24 cellular contexts compared by ENCODE assay signal in the genomic region with DNA sequence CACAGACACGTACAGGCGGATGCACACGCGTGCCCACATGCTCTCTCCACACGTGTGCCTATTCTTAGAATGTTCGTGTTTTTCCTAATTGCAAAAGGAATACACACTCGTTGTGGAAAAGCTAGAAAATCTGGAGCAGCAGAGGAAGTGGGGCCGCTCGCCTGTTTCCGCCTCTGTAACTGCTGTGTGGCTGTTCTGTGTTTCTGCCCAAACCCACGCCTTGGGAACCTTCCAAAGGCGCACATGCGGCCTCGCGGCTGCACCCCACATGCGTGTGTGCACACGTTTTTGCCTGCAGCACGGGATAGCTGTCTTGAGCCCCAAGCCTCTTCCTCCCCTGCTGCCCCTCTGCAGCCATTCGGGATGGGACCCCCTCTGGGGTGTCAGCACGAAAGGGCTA. TPM values are rescaled to one million over a fixed set of nuclear protein-coding genes. Genes with fewer than 3 reads are reported as not detected.
DNase-seq lines count a peak whose midpoint lies in the region; ATAC-seq, FAIRE-seq and TF ChIP-seq lines count a peak whose summit lies in the region.
"Had no signal": no experiment of that assay in that cellular context is flagged by ENCODE, and none has a peak within 500 bp of the region (broad histone marks: within the 10 kb centered on the region; RNA-seq: fewer than 3 reads in every experiment).

No MANE protein-coding gene starts in this region.

- H3K9me3 ChIP-seq in NT2/D1 (ENCODE audit: insufficient read depth, low read length) = no peaks in the 10 kb centered on the region
- H3K9me3 ChIP-seq in HepG2 (ENCODE audit: low read length) = no peaks in the 10 kb centered on the region
- no peaks in the 10 kb centered on the region for H3K9me3 ChIP-seq in PC-9 (ENCODE audit: insufficient read depth, low read depth)
- H3K9me3 ChIP-seq: SK-N-SH had no signal

- TF ChIP-seq CTCF in Calu3 (IDR thresholded peaks at IDR 0.05; ENCODE audit: unreplicated experiment) = peak; percentile 14
- TF ChIP-seq CTCF in HepG2 (CRISPR knock-in tag; IDR thresholded peaks at IDR 0.05) = no peak
- TF ChIP-seq CTCF in PC-9 (conservative IDR thresholded peaks at IDR 0.05) = no peak

- H3K79me2 ChIP-seq in HepG2 (ENCODE audit: insufficient read depth, low read length) (no peaks in the 10 kb centered on the region), PC-9 (ENCODE audit: low read depth) (no peaks in the 10 kb centered on the region)

- H3K4me3 Mint-ChIP-seq in Calu3 (ENCODE audit: low read depth, unreplicated experiment) = no peak overlapping the region
- H3K4me3 Mint-ChIP-seq in activated T-helper 1 cell treated with anti-CD3 and anti-CD28 coated beads, Interleukin-12 subunit alpha, Interleukin-12 subunit beta, Interleukin-2, Interleukin-4 antibody, amounts not matched to agents 30 ng/mL and 10 ng/mL and 1 ng/mL, durations not matched to agents 14 hours and 24 hours and 36 hours = no peak overlapping the region
- H3K4me3 Mint-ChIP-seq: CD8-positive, alpha-beta T cell; T-cell had no signal

- H3K4me1 ChIP-seq in NT2/D1 (ENCODE audit: insufficient read depth, insufficient read length) (peaks cover 7% of the 10 kb centered on the region), HepG2 (ENCODE audit: insufficient read depth, low read length) (peaks cover 10% of the 10 kb centered on the region), PC-9 (replicated peaks; ENCODE audit: insufficient read depth) (no peaks in the 10 kb centered on the region)

- ATAC-seq in HepG2 (no peak), GM21576 (IDR thresholded peaks at IDR 0.05; ENCODE audit: unreplicated experiment) (no peak)
- ATAC-seq: CD8-positive, alpha-beta T cell; Panc1; T-cell had no signal

- H4K20me1 ChIP-seq in HepG2 (ENCODE audit: insufficient read depth, low read length) (peaks cover 69% of the 10 kb centered on the region; the same call in 1 of the 2 replicates), PC-9 (ENCODE audit: insufficient read depth) (peaks cover 7% of the 10 kb centered on the region)

- POLR2A ChIA-PET in HepG2 (lab: Yijun Ruan, JAX) = no interaction called here
- POLR2A ChIA-PET in PC-9 (lab: Charles Lee; ENCODE audit: unreplicated experiment) = no interaction called here

- DNase-seq in Calu3 (no peak), NT2/D1 (ENCODE audit: low read depth, low spot score) (no peak), HepG2 (ENCODE audit: low spot score) (no peak), PC-9 (no peak), G401 (ENCODE audit: low spot score) (no peak)
- DNase-seq in activated T-helper 1 cell treated with anti-CD3 and anti-CD28 coated beads, Interleukin-12 subunit alpha, Interleukin-12 subunit beta, Interleukin-2, Interleukin-4 antibody, amounts not matched to agents 30 ng/mL and 10 ng/mL and 1 ng/mL, durations not matched to agents 14 hours and 24 hours and 36 hours (ENCODE audit: low spot score) = no peak
- DNase-seq: CD8-positive, alpha-beta T cell; DMS53; GF-D8; NCI-H1105; NCI-H146; NCI-H2029; NCI-H226; NCI-H510A treated with DMSO at 0.1 percent for 48 hours; NCI-H748 treated with DMSO at 0.1 percent for 48 hours; SIG-M5; SK-N-SH; T-cell had no signal

- H3F3A ChIP-seq in PC-9 (ENCODE audit: insufficient read depth, low read depth) = no peaks in the 10 kb centered on the region

- 97% methylated on average over 19 of the region's 20 CpGs for WGBS in HepG2 (ENCODE audit: low lambda C conversion rate)

- H3K36me3 Mint-ChIP-seq in Calu3 (ENCODE audit: insufficient read depth, unreplicated experiment) = peaks cover 16% of the 10 kb centered on the region
- no peaks in the 10 kb centered on the region for H3K36me3 Mint-ChIP-seq in activated T-helper 1 cell treated with anti-CD3 and anti-CD28 coated beads, Interleukin-12 subunit alpha, Interleukin-12 subunit beta, Interleukin-2, Interleukin-4 antibody, amounts not matched to agents 30 ng/mL and 10 ng/mL and 1 ng/mL, durations not matched to agents 14 hours and 24 hours and 36 hours (ENCODE audit: low read depth)
- H3K36me3 Mint-ChIP-seq: T-cell had no signal

- no peaks in the 10 kb centered on the region for H3K27me3 Mint-ChIP-seq in Calu3 (ENCODE audit: unreplicated experiment)
- H3K27me3 Mint-ChIP-seq in activated T-helper 1 cell treated with anti-CD3 and anti-CD28 coated beads, Interleukin-12 subunit alpha, Interleukin-12 subunit beta, Interleukin-2, Interleukin-4 antibody, amounts not matched to agents 30 ng/mL and 10 ng/mL and 1 ng/mL, durations not matched to agents 14 hours and 24 hours and 36 hours (ENCODE audit: insufficient read depth) = no peaks in the 10 kb centered on the region
- H3K27me3 Mint-ChIP-seq: T-cell had no signal

- peak in 1 of 2 experiments; percentile 12; a peak in 1 of 4 replicates for TF ChIP-seq POLR2A in HepG2 (IDR thresholded peaks at IDR 0.05; ENCODE audit: insufficient read depth in 1 of 2, low read depth in 2 of 2, low read length in 2 of 2)

- CTCF ChIA-PET in Calu3 (lab: Charles Lee) (interaction anchor here (0.9 kb wide), 1 partner anchor 37 kb away, joined by 3 read pairs; no protein-coding TSS in a partner anchor), HepG2 (lab: Yijun Ruan, JAX; ENCODE audit: low intra/inter-chr PET ratio, low total read pairs) (no interaction called here), PC-9 (lab: Charles Lee) (no interaction called here)

- no peak for TF ChIP-seq RAD21 in HepG2 (CRISPR knock-in tag; IDR thresholded peaks at IDR 0.05)

- intact Hi-C loops in Calu3 (cut with micrococcal nuclease; ENCODE audit: unreplicated experiment) = no loop called here
- intact Hi-C loops in HepG2 (cut with micrococcal nuclease; ENCODE audit: unreplicated experiment) = no loop called here
- intact Hi-C loops in activated T-helper 1 cell treated with anti-CD3 and anti-CD28 coated beads, Interleukin-12 subunit alpha, Interleukin-12 subunit beta, Interleukin-2, Interleukin-4 antibody, amounts not matched to agents 30 ng/mL and 10 ng/mL and 1 ng/mL, durations not matched to agents 14 hours and 24 hours and 36 hours (cut with micrococcal nuclease) = no loop called here
- intact Hi-C loops in PC-9 (cut with micrococcal nuclease; ENCODE audit: unreplicated experiment) = no loop called here

- H3K36me3 ChIP-seq in NT2/D1 (ENCODE audit: insufficient read depth, insufficient read length, low read length) (no peaks in the 10 kb centered on the region), HepG2 (replicated peaks in 1 of 2; ENCODE audit: control insufficient read depth in 1 of 2, insufficient read depth in 2 of 2, low read length in 2 of 2) (peaks cover 61 to 67% of the 10 kb centered on the region in 2 experiments), PC-9 (ENCODE audit: low read depth) (no peaks in the 10 kb centered on the region)

- H3K27me3 ChIP-seq in NT2/D1 (ENCODE audit: insufficient read depth, insufficient read length) = no peaks in the 10 kb centered on the region
- no peaks in the 10 kb centered on the region for H3K27me3 ChIP-seq in HepG2 (ENCODE audit: control insufficient read depth in 1 of 2, insufficient read depth in 2 of 2, low read length in 2 of 2)
- H3K27me3 ChIP-seq in PC-9 (ENCODE audit: insufficient read depth, low read depth) = peaks cover 95% of the 10 kb centered on the region

- H2AFZ ChIP-seq in HepG2 (ENCODE audit: low read length) (no peak overlapping the region), PC-9 (no peak overlapping the region)

- TF ChIP-seq EP300 in HepG2 (IDR thresholded peaks at IDR 0.05; ENCODE audit: low read depth in 2 of 2, low read length in 2 of 2) (no peak), HepG2 (CRISPR knock-in tag; IDR thresholded peaks at IDR 0.05; ENCODE audit: borderline replicate concordance) (0 out of 2 replicates have a peak, but pooled peaks have one; percentile 22)

- no peak overlapping the region for H3K4me2 ChIP-seq in HepG2 (ENCODE audit: low read depth, low read length)
- no peak overlapping the region for H3K4me2 ChIP-seq in PC-9
- H3K4me2 ChIP-seq: KMS-11, SK-N-SH had no signal

- H3K27ac Mint-ChIP-seq in Calu3 (ENCODE audit: unreplicated experiment) = no peak overlapping the region
- H3K27ac Mint-ChIP-seq in activated T-helper 1 cell treated with anti-CD3 and anti-CD28 coated beads, Interleukin-12 subunit alpha, Interleukin-12 subunit beta, Interleukin-2, Interleukin-4 antibody, amounts not matched to agents 30 ng/mL and 10 ng/mL and 1 ng/mL, durations not matched to agents 14 hours and 24 hours and 36 hours = no peak overlapping the region
- H3K27ac Mint-ChIP-seq: CD8-positive, alpha-beta T cell; T-cell had no signal

- no peak overlapping the region for H3K27ac ChIP-seq in HepG2 (ENCODE audit: extremely low read length, insufficient read depth, low read length)
- H3K27ac ChIP-seq in PC-9 = no peak overlapping the region
- H3K27ac ChIP-seq: KMS-11 had no signal

- H3K4me1 Mint-ChIP-seq in Calu3 (ENCODE audit: low read depth, unreplicated experiment) = no peaks in the 10 kb centered on the region
- no peaks in the 10 kb centered on the region for H3K4me1 Mint-ChIP-seq in activated T-helper 1 cell treated with anti-CD3 and anti-CD28 coated beads, Interleukin-12 subunit alpha, Interleukin-12 subunit beta, Interleukin-2, Interleukin-4 antibody, amounts not matched to agents 30 ng/mL and 10 ng/mL and 1 ng/mL, durations not matched to agents 14 hours and 24 hours and 36 hours (ENCODE audit: low read depth)

- H3K4me3 ChIP-seq in NT2/D1 (ENCODE audit: insufficient read length, low read depth) (no peak overlapping the region), HepG2 (replicated peaks in 1 of 3; ENCODE audit: insufficient read depth in 1 of 3, low read depth in 2 of 3, low read length in 3 of 3) (no peak overlapping the region), PC-9 (no peak overlapping the region)

- BruUV-seq in Calu3 (replicated peaks; lab: Mats Ljungman, UMichigan) = no TSS peak
- BruUV-seq in HepG2 (replicated peaks; lab: Mats Ljungman, UMichigan) = no TSS peak
- BruUV-seq in PC-9 (replicated peaks; lab: Mats Ljungman, UMichigan) = no TSS peak

- no peak for FAIRE-seq in HepG2 (lab: Jason Lieb, UNC)
- FAIRE-seq: H54 had no signal

- H3K9me3 Mint-ChIP-seq in Calu3 (ENCODE audit: low read depth, unreplicated experiment) = no peaks in the 10 kb centered on the region
- H3K9me3 Mint-ChIP-seq in activated T-helper 1 cell treated with anti-CD3 and anti-CD28 coated beads, Interleukin-12 subunit alpha, Interleukin-12 subunit beta, Interleukin-2, Interleukin-4 antibody, amounts not matched to agents 30 ng/mL and 10 ng/mL and 1 ng/mL, durations not matched to agents 14 hours and 24 hours and 36 hours = no peaks in the 10 kb centered on the region
- H3K9me3 Mint-ChIP-seq: CD8-positive, alpha-beta T cell; T-cell had no signal

- H3K9ac ChIP-seq in NT2/D1 (ENCODE audit: insufficient read length, low read depth) (peak overlapping the region; percentile 47), HepG2 (ENCODE audit: insufficient read depth, low read depth, low read length) (no peak overlapping the region)
- H3K9ac ChIP-seq: KMS-11, SK-N-SH had no signal

- in situ Hi-C loops in HepG2 (cut with HindIII; ENCODE audit: extremely low pct_ligation_motif_present, low pct_unique_long_range_greater_than_20kb) = no loop called here
- in situ Hi-C loops in G401 (cut with HindIII; ENCODE audit: low sequenced_read_pairs) = no loop called here

- H3K9me2 ChIP-seq in PC-9 (ENCODE audit: insufficient read depth) = no peaks in the 10 kb centered on the region
- H3K9me2 ChIP-seq: SK-N-SH had no signal

RNA-seq across cellular contexts. Expression of a gene that starts 12.2 kb away (rescaled TPM):
- total RNA-seq in Calu3 (2022) (12.0 and 18.8 TPM in 2 replicates), HepG2 (2016; rRNA removed; fragmentation: Illumina TruSeq; extraction: Trizol) (33.6 and 110 TPM in 2 replicates), PC-9 (2021) (0.20 and 0.22 TPM in 2 replicates)
- 27.1 and 27.6 TPM in 2 replicates for total RNA-seq in HepG2 (2016; cell fraction: cytosol; rRNA removed; fragmentation: Illumina TruSeq; extraction: Trizol; ENCODE audit: low read depth)
- 25.3 and 116 TPM in 2 replicates for total RNA-seq in HepG2 (2016; cell fraction: insoluble cytoplasmic fraction; rRNA removed; fragmentation: Illumina TruSeq; extraction: Trizol)
- 36.6 and 38.0 TPM in 2 replicates for total RNA-seq in HepG2 (2016; cell fraction: membrane; rRNA removed; fragmentation: Illumina TruSeq; extraction: Trizol)
- 145 and 168 TPM in 2 replicates for total RNA-seq in HepG2 (2016; cell fraction: nucleus; rRNA removed; fragmentation: Illumina TruSeq; extraction: Trizol)
- polyA plus RNA-seq in HepG2 (2011; rRNA removed) = 191 and 280 TPM in 2 replicates
- 57.2 and 94.5 TPM in 2 replicates for polyA plus RNA-seq in HepG2 (2011; cell fraction: cytosol; rRNA removed)
- polyA plus RNA-seq in HepG2 (2011; cell fraction: nucleus; rRNA removed) = 3,698 and 4,960 TPM in 2 replicates
- polyA plus RNA-seq in HepG2 (2012) = 173 and 220 TPM in 2 replicates
- 16.5 and 18.1 TPM in 2 replicates for polyA plus RNA-seq in HepG2 (2016; cell fraction: cytosol; fragmentation: Illumina TruSeq; extraction: Trizol; ENCODE audit: low read depth)
- 36.5 and 42.6 TPM in 2 replicates for polyA plus RNA-seq in HepG2 (2016; cell fraction: insoluble cytoplasmic fraction; fragmentation: Illumina TruSeq; extraction: Trizol; ENCODE audit: low read depth)
- polyA plus RNA-seq in HepG2 (2016; cell fraction: membrane; fragmentation: Illumina TruSeq; extraction: Trizol; ENCODE audit: low read depth) = 30.7 and 32.6 TPM in 2 replicates
- 553 and 603 TPM in 2 replicates for polyA plus RNA-seq in HepG2 (2016; cell fraction: nucleus; fragmentation: Illumina TruSeq; extraction: Trizol; ENCODE audit: insufficient read depth, low read depth)
- polyA minus RNA-seq in HepG2 (2011; rRNA and poly(A)+ RNA removed; ENCODE audit: low replicate concordance) = 0.07 and 195 TPM in 2 replicates
- polyA minus RNA-seq in HepG2 (2011; cell fraction: cytosol; rRNA and poly(A)+ RNA removed) = 33.4 and 43.3 TPM in 2 replicates
- 176 and 196 TPM in 2 replicates for polyA minus RNA-seq in HepG2 (2011; cell fraction: nucleus; rRNA and poly(A)+ RNA removed)
- 7.6 and 8.6 TPM in 2 replicates for total RNA-seq in activated T-helper 1 cell treated with anti-CD3 and anti-CD28 coated beads, Interleukin-12 subunit alpha, Interleukin-12 subunit beta, Interleukin-2, Interleukin-4 antibody, amounts not matched to agents 30 ng/mL and 10 ng/mL and 1 ng/mL, durations not matched to agents 14 hours and 24 hours and 36 hours
- total RNA-seq in G401 (2014; rRNA removed; shearing (Covaris generic)) = 1.2 TPM in 1 of 2 replicates, not detected in the other
- polyA plus RNA-seq: SK-N-SH had no signal

RNA-seq across cellular contexts. Expression of a gene that starts 26.8 kb away (rescaled TPM):
- 64.3 and 64.6 TPM in 2 replicates for total RNA-seq in Calu3 (2022)
- total RNA-seq in HepG2 (2016; rRNA removed; fragmentation: Illumina TruSeq; extraction: Trizol) = 59.8 and 74.4 TPM in 2 replicates
- total RNA-seq in HepG2 (2016; cell fraction: cytosol; rRNA removed; fragmentation: Illumina TruSeq; extraction: Trizol; ENCODE audit: low read depth) = 17.8 and 18.7 TPM in 2 replicates
- total RNA-seq in HepG2 (2016; cell fraction: insoluble cytoplasmic fraction; rRNA removed; fragmentation: Illumina TruSeq; extraction: Trizol) = 60.3 and 68.0 TPM in 2 replicates
- 45.9 and 46.6 TPM in 2 replicates for total RNA-seq in HepG2 (2016; cell fraction: membrane; rRNA removed; fragmentation: Illumina TruSeq; extraction: Trizol)
- 35.6 and 42.8 TPM in 2 replicates for total RNA-seq in HepG2 (2016; cell fraction: nucleus; rRNA removed; fragmentation: Illumina TruSeq; extraction: Trizol)
- 39.0 and 39.6 TPM in 2 replicates for polyA plus RNA-seq in HepG2 (2011; rRNA removed)
- 39.6 and 40.7 TPM in 2 replicates for polyA plus RNA-seq in HepG2 (2011; cell fraction: cytosol; rRNA removed)
- polyA plus RNA-seq in HepG2 (2011; cell fraction: nucleus; rRNA removed) = 23.9 and 26.9 TPM in 2 replicates
- 36.8 and 46.0 TPM in 2 replicates for polyA plus RNA-seq in HepG2 (2012)
- 14.5 and 16.6 TPM in 2 replicates for polyA plus RNA-seq in HepG2 (2016; cell fraction: cytosol; fragmentation: Illumina TruSeq; extraction: Trizol; ENCODE audit: low read depth)
- polyA plus RNA-seq in HepG2 (2016; cell fraction: insoluble cytoplasmic fraction; fragmentation: Illumina TruSeq; extraction: Trizol; ENCODE audit: low read depth) = 66.0 and 70.4 TPM in 2 replicates
- 31.6 and 32.0 TPM in 2 replicates for polyA plus RNA-seq in HepG2 (2016; cell fraction: membrane; fragmentation: Illumina TruSeq; extraction: Trizol; ENCODE audit: low read depth)
- polyA plus RNA-seq in HepG2 (2016; cell fraction: nucleus; fragmentation: Illumina TruSeq; extraction: Trizol; ENCODE audit: insufficient read depth, low read depth) = 58.8 and 62.9 TPM in 2 replicates
- polyA minus RNA-seq in HepG2 (2011; rRNA and poly(A)+ RNA removed; ENCODE audit: low replicate concordance) = 30.6 and 61.9 TPM in 2 replicates
- 28.5 and 31.3 TPM in 2 replicates for polyA minus RNA-seq in HepG2 (2011; cell fraction: cytosol; rRNA and poly(A)+ RNA removed)
- polyA minus RNA-seq in HepG2 (2011; cell fraction: nucleus; rRNA and poly(A)+ RNA removed) = 27.2 and 34.4 TPM in 2 replicates
- 52.5 and 55.3 TPM in 2 replicates for total RNA-seq in activated T-helper 1 cell treated with anti-CD3 and anti-CD28 coated beads, Interleukin-12 subunit alpha, Interleukin-12 subunit beta, Interleukin-2, Interleukin-4 antibody, amounts not matched to agents 30 ng/mL and 10 ng/mL and 1 ng/mL, durations not matched to agents 14 hours and 24 hours and 36 hours
- 45.7 and 49.7 TPM in 2 replicates for total RNA-seq in PC-9 (2021)
- 41.0 and 49.2 TPM in 2 replicates for total RNA-seq in G401 (2014; rRNA removed; shearing (Covaris generic))

RNA-seq across cellular contexts. Expression of a gene that starts 38.4 kb away (rescaled TPM):
- total RNA-seq in Calu3 (2022) = 75.6 and 77.1 TPM in 2 replicates
- 75.1 and 77.0 TPM in 2 replicates for total RNA-seq in HepG2 (2016; rRNA removed; fragmentation: Illumina TruSeq; extraction: Trizol)
- 14.5 and 17.3 TPM in 2 replicates for total RNA-seq in HepG2 (2016; cell fraction: cytosol; rRNA removed; fragmentation: Illumina TruSeq; extraction: Trizol; ENCODE audit: low read depth)
- total RNA-seq in HepG2 (2016; cell fraction: insoluble cytoplasmic fraction; rRNA removed; fragmentation: Illumina TruSeq; extraction: Trizol) = 71.7 and 75.6 TPM in 2 replicates
- total RNA-seq in HepG2 (2016; cell fraction: membrane; rRNA removed; fragmentation: Illumina TruSeq; extraction: Trizol) = 32.1 and 34.1 TPM in 2 replicates
- total RNA-seq in HepG2 (2016; cell fraction: nucleus; rRNA removed; fragmentation: Illumina TruSeq; extraction: Trizol) = 86.6 and 98.5 TPM in 2 replicates
- 72.6 and 75.0 TPM in 2 replicates for polyA plus RNA-seq in HepG2 (2011; rRNA removed)
- polyA plus RNA-seq in HepG2 (2011; cell fraction: cytosol; rRNA removed) = 53.2 and 57.1 TPM in 2 replicates
- 292 and 297 TPM in 2 replicates for polyA plus RNA-seq in HepG2 (2011; cell fraction: nucleus; rRNA removed)
- 67.9 and 74.0 TPM in 2 replicates for polyA plus RNA-seq in HepG2 (2012)
- polyA plus RNA-seq in HepG2 (2016; cell fraction: cytosol; fragmentation: Illumina TruSeq; extraction: Trizol; ENCODE audit: low read depth) = 3.0 TPM in 2 replicates
- 61.5 and 65.9 TPM in 2 replicates for polyA plus RNA-seq in HepG2 (2016; cell fraction: insoluble cytoplasmic fraction; fragmentation: Illumina TruSeq; extraction: Trizol; ENCODE audit: low read depth)
- 10.9 and 11.6 TPM in 2 replicates for polyA plus RNA-seq in HepG2 (2016; cell fraction: membrane; fragmentation: Illumina TruSeq; extraction: Trizol; ENCODE audit: low read depth)
- polyA plus RNA-seq in HepG2 (2016; cell fraction: nucleus; fragmentation: Illumina TruSeq; extraction: Trizol; ENCODE audit: insufficient read depth, low read depth) = 130 and 135 TPM in 2 replicates
- 33.0 and 89.8 TPM in 2 replicates for polyA minus RNA-seq in HepG2 (2011; rRNA and poly(A)+ RNA removed; ENCODE audit: low replicate concordance)
- 30.7 and 35.0 TPM in 2 replicates for polyA minus RNA-seq in HepG2 (2011; cell fraction: cytosol; rRNA and poly(A)+ RNA removed)
- 139 and 144 TPM in 2 replicates for polyA minus RNA-seq in HepG2 (2011; cell fraction: nucleus; rRNA and poly(A)+ RNA removed)
- 60.5 and 60.8 TPM in 2 replicates for total RNA-seq in activated T-helper 1 cell treated with anti-CD3 and anti-CD28 coated beads, Interleukin-12 subunit alpha, Interleukin-12 subunit beta, Interleukin-2, Interleukin-4 antibody, amounts not matched to agents 30 ng/mL and 10 ng/mL and 1 ng/mL, durations not matched to agents 14 hours and 24 hours and 36 hours
- total RNA-seq in PC-9 (2021) = 56.4 and 61.4 TPM in 2 replicates
- 24.3 and 36.5 TPM in 2 replicates for total RNA-seq in G401 (2014; rRNA removed; shearing (Covaris generic))

RNA-seq across cellular contexts. Expression of a gene that starts 42.1 kb away (rescaled TPM):
- not detected in 2 replicates for total RNA-seq in Calu3 (2022)
- not detected in 2 replicates for total RNA-seq in HepG2 (2016; rRNA removed; fragmentation: Illumina TruSeq; extraction: Trizol)
- total RNA-seq in HepG2 (2016; cell fraction: cytosol; rRNA removed; fragmentation: Illumina TruSeq; extraction: Trizol; ENCODE audit: low read depth) = not detected in 2 replicates
- total RNA-seq in HepG2 (2016; cell fraction: insoluble cytoplasmic fraction; rRNA removed; fragmentation: Illumina TruSeq; extraction: Trizol) = not detected in 2 replicates
- total RNA-seq in HepG2 (2016; cell fraction: membrane; rRNA removed; fragmentation: Illumina TruSeq; extraction: Trizol) = not detected in 2 replicates
- not detected in 2 replicates for total RNA-seq in HepG2 (2016; cell fraction: nucleus; rRNA removed; fragmentation: Illumina TruSeq; extraction: Trizol)
- polyA plus RNA-seq in HepG2 (2011; rRNA removed) = not detected in 2 replicates
- polyA plus RNA-seq in HepG2 (2011; cell fraction: cytosol; rRNA removed) = not detected in 2 replicates
- polyA plus RNA-seq in HepG2 (2011; cell fraction: nucleus; rRNA removed) = not detected in 2 replicates
- polyA plus RNA-seq in HepG2 (2012) = not detected in 2 replicates
- not detected in 2 replicates for polyA plus RNA-seq in HepG2 (2016; cell fraction: cytosol; fragmentation: Illumina TruSeq; extraction: Trizol; ENCODE audit: low read depth)
- not detected in 2 replicates for polyA plus RNA-seq in HepG2 (2016; cell fraction: insoluble cytoplasmic fraction; fragmentation: Illumina TruSeq; extraction: Trizol; ENCODE audit: low read depth)
- polyA plus RNA-seq in HepG2 (2016; cell fraction: membrane; fragmentation: Illumina TruSeq; extraction: Trizol; ENCODE audit: low read depth) = not detected in 2 replicates
- polyA plus RNA-seq in HepG2 (2016; cell fraction: nucleus; fragmentation: Illumina TruSeq; extraction: Trizol; ENCODE audit: insufficient read depth, low read depth) = not detected in 2 replicates
- not detected in 2 replicates for polyA minus RNA-seq in HepG2 (2011; rRNA and poly(A)+ RNA removed; ENCODE audit: low replicate concordance)
- polyA minus RNA-seq in HepG2 (2011; cell fraction: cytosol; rRNA and poly(A)+ RNA removed) = not detected in 2 replicates
- polyA minus RNA-seq in HepG2 (2011; cell fraction: nucleus; rRNA and poly(A)+ RNA removed) = not detected in 2 replicates
- not detected in 2 replicates for total RNA-seq in activated T-helper 1 cell treated with anti-CD3 and anti-CD28 coated beads, Interleukin-12 subunit alpha, Interleukin-12 subunit beta, Interleukin-2, Interleukin-4 antibody, amounts not matched to agents 30 ng/mL and 10 ng/mL and 1 ng/mL, durations not matched to agents 14 hours and 24 hours and 36 hours
- total RNA-seq in PC-9 (2021) = not detected in 2 replicates
- not detected in 2 replicates for total RNA-seq in G401 (2014; rRNA removed; shearing (Covaris generic))
- total RNA-seq: A673, T-cell had no signal
- polyA plus RNA-seq: BJ, SK-N-SH had no signal
